22 cellular contexts compared by ENCODE assay signal in genomic region chr6:95084867-95085266, GRCh38.
"Had no signal": no experiment of that assay in that cellular context is flagged by ENCODE, and none has a peak within 500 bp of the region (broad histone marks: within the 10 kb centered on the region; RNA-seq: fewer than 3 reads in every experiment).

No MANE protein-coding gene starts in this region.

- DNase-seq: activated CD4-positive, alpha-beta memory T cell treated with anti-CD3 and anti-CD28 coated beads, Interleukin-2, amount 10 ng/mL, durations not matched to agents 7 days and 5 days; activated CD4-positive, alpha-beta T cell treated with anti-CD3 and anti-CD28 coated beads, Interleukin-2, amount 10 ng/mL, durations not matched to agents 24 days and 14 days; activated CD4-positive, CD25-positive, alpha-beta regulatory T cell; activated CD8-positive, alpha-beta memory T cell treated with anti-CD3 and anti-CD28 coated beads, Interleukin-2, amount 10 ng/mL, durations not matched to agents 7 days and 5 days; activated gamma-delta T cell; activated T-cell treated with anti-CD3 and anti-CD28 coated beads for 4 hours; colonic mucosa; esophagus squamous epithelium; gastrocnemius medialis; hippocampal formation; natural killer cell; ovary; spleen; stimulated activated CD4-positive, alpha-beta T cell treated with anti-CD3 and anti-CD28 coated beads, Interleukin-4, amount 100 ng/mL, for 4 hours; stimulated activated naive CD8-positive, alpha-beta T cell treated with anti-CD3 and anti-CD28 coated beads, Interleukin-15, amount 100 ng/mL, for 72 hours; T-helper 9 cell; tibial artery had no signal

- H3K27ac ChIP-seq: colonic mucosa, esophagus squamous epithelium, gastrocnemius medialis, ovary, prostate gland, spleen, tibial artery had no signal

- H3K36me3 ChIP-seq: colonic mucosa, esophagus squamous epithelium, gastrocnemius medialis, ovary, prostate gland, spleen, tibial artery had no signal

- H3K4me1 ChIP-seq: colonic mucosa, esophagus squamous epithelium, gastrocnemius medialis, prostate gland, spleen, tibial artery had no signal

- H3K27me3 Mint-ChIP-seq: activated CD4-positive, alpha-beta memory T cell treated with anti-CD3 and anti-CD28 coated beads, Interleukin-2, amount 10 ng/mL, durations not matched to agents 7 days and 5 days; activated CD4-positive, alpha-beta T cell treated with anti-CD3 and anti-CD28 coated beads, Interleukin-2, amount 10 ng/mL, durations not matched to agents 24 days and 14 days; activated CD8-positive, alpha-beta memory T cell treated with anti-CD3 and anti-CD28 coated beads, Interleukin-2, amount 10 ng/mL, durations not matched to agents 7 days and 5 days; central memory CD8-positive, alpha-beta T cell; stimulated activated naive CD8-positive, alpha-beta T cell treated with anti-CD3 and anti-CD28 coated beads, Interleukin-15, amount 100 ng/mL, for 72 hours had no signal

- H3K4me1 Mint-ChIP-seq: activated CD4-positive, alpha-beta memory T cell treated with anti-CD3 and anti-CD28 coated beads, Interleukin-2, amount 10 ng/mL, durations not matched to agents 7 days and 5 days; activated CD4-positive, alpha-beta T cell treated with anti-CD3 and anti-CD28 coated beads, Interleukin-2, amount 10 ng/mL, durations not matched to agents 24 days and 14 days; activated CD8-positive, alpha-beta memory T cell treated with anti-CD3 and anti-CD28 coated beads, Interleukin-2, amount 10 ng/mL, durations not matched to agents 7 days and 5 days; central memory CD8-positive, alpha-beta T cell; natural killer cell; stimulated activated naive CD8-positive, alpha-beta T cell treated with anti-CD3 and anti-CD28 coated beads, Interleukin-15, amount 100 ng/mL, for 72 hours had no signal

- H3K4me3 Mint-ChIP-seq: activated CD4-positive, alpha-beta memory T cell treated with anti-CD3 and anti-CD28 coated beads, Interleukin-2, amount 10 ng/mL, durations not matched to agents 7 days and 5 days; activated CD4-positive, alpha-beta T cell treated with anti-CD3 and anti-CD28 coated beads, Interleukin-2, amount 10 ng/mL, durations not matched to agents 24 days and 14 days; activated CD8-positive, alpha-beta memory T cell treated with anti-CD3 and anti-CD28 coated beads, Interleukin-2, amount 10 ng/mL, durations not matched to agents 7 days and 5 days; activated T-helper 1 cell treated with anti-CD3 and anti-CD28 coated beads, Interleukin-12 subunit alpha, Interleukin-12 subunit beta, Interleukin-2, Interleukin-4 antibody, amounts not matched to agents 30 ng/mL and 10 ng/mL and 1 ng/mL, durations not matched to agents 14 hours and 24 hours and 36 hours; central memory CD8-positive, alpha-beta T cell; mesothelial cell of epicardium; natural killer cell; stimulated activated naive CD8-positive, alpha-beta T cell treated with anti-CD3 and anti-CD28 coated beads, Interleukin-15, amount 100 ng/mL, for 72 hours had no signal

- H3K4me3 ChIP-seq: colonic mucosa, esophagus squamous epithelium, gastrocnemius medialis, ovary, prostate gland, spleen, tibial artery had no signal

- ATAC-seq: activated CD8-positive, alpha-beta memory T cell treated with anti-CD3 and anti-CD28 coated beads, Interleukin-2, amount 10 ng/mL, durations not matched to agents 7 days and 5 days; activated naive CD4-positive, alpha-beta T cell treated with anti-CD3 and anti-CD28 coated beads, Interleukin-2, amount 50 U/mL, for 72 hours; gastrocnemius medialis; natural killer cell; stimulated activated naive CD8-positive, alpha-beta T cell treated with anti-CD3 and anti-CD28 coated beads, Interleukin-15, amount 100 ng/mL, for 72 hours had no signal

- H3K27me3 ChIP-seq: colonic mucosa, esophagus squamous epithelium, gastrocnemius medialis, ovary, spleen, tibial artery had no signal

- H3K27ac Mint-ChIP-seq: activated CD4-positive, alpha-beta memory T cell treated with anti-CD3 and anti-CD28 coated beads, Interleukin-2, amount 10 ng/mL, durations not matched to agents 7 days and 5 days; activated CD4-positive, alpha-beta T cell treated with anti-CD3 and anti-CD28 coated beads, Interleukin-2, amount 10 ng/mL, durations not matched to agents 24 days and 14 days; activated CD8-positive, alpha-beta memory T cell treated with anti-CD3 and anti-CD28 coated beads, Interleukin-2, amount 10 ng/mL, durations not matched to agents 7 days and 5 days; activated naive CD4-positive, alpha-beta T cell treated with anti-CD3 and anti-CD28 coated beads, Interleukin-2, amount 50 U/mL, for 72 hours; activated T-helper 1 cell treated with anti-CD3 and anti-CD28 coated beads, Interleukin-12 subunit alpha, Interleukin-12 subunit beta, Interleukin-2, Interleukin-4 antibody, amounts not matched to agents 30 ng/mL and 10 ng/mL and 1 ng/mL, durations not matched to agents 14 hours and 24 hours and 36 hours; mesothelial cell of epicardium; natural killer cell; stimulated activated naive CD8-positive, alpha-beta T cell treated with anti-CD3 and anti-CD28 coated beads, Interleukin-15, amount 100 ng/mL, for 72 hours had no signal

- H3K9me3 Mint-ChIP-seq: activated CD4-positive, alpha-beta memory T cell treated with anti-CD3 and anti-CD28 coated beads, Interleukin-2, amount 10 ng/mL, durations not matched to agents 7 days and 5 days; activated CD4-positive, alpha-beta T cell treated with anti-CD3 and anti-CD28 coated beads, Interleukin-2, amount 10 ng/mL, durations not matched to agents 24 days and 14 days; activated naive CD4-positive, alpha-beta T cell treated with anti-CD3 and anti-CD28 coated beads, Interleukin-2, amount 50 U/mL, for 72 hours; activated T-helper 1 cell treated with anti-CD3 and anti-CD28 coated beads, Interleukin-12 subunit alpha, Interleukin-12 subunit beta, Interleukin-2, Interleukin-4 antibody, amounts not matched to agents 30 ng/mL and 10 ng/mL and 1 ng/mL, durations not matched to agents 14 hours and 24 hours and 36 hours; central memory CD8-positive, alpha-beta T cell; mesothelial cell of epicardium; natural killer cell; stimulated activated naive CD8-positive, alpha-beta T cell treated with anti-CD3 and anti-CD28 coated beads, Interleukin-15, amount 100 ng/mL, for 72 hours had no signal

- H3K9me3 ChIP-seq: colonic mucosa, esophagus squamous epithelium, gastrocnemius medialis, ovary, prostate gland, spleen, tibial artery had no signal

- H3K36me3 Mint-ChIP-seq: activated CD8-positive, alpha-beta memory T cell treated with anti-CD3 and anti-CD28 coated beads, Interleukin-2, amount 10 ng/mL, durations not matched to agents 7 days and 5 days; activated naive CD4-positive, alpha-beta T cell treated with anti-CD3 and anti-CD28 coated beads, Interleukin-2, amount 50 U/mL, for 72 hours; mesothelial cell of epicardium; natural killer cell had no signal
